In genomic region chr7:51006483-51007235, GRCh38 we compare ENCODE assay signal across 18 cellular contexts.
A peak's percentile ranks its signal among the peaks of the same experiment; 100 is the strongest.
DNase-seq lines count a peak whose midpoint lies in the region; ATAC-seq, FAIRE-seq and TF ChIP-seq lines count a peak whose summit lies in the region.
"Had no signal": no experiment of that assay in that cellular context is flagged by ENCODE, and none has a peak within 500 bp of the region (broad histone marks: within the 10 kb centered on the region; RNA-seq: fewer than 3 reads in every experiment).

No MANE protein-coding gene starts in this region.

- H3K9ac ChIP-seq in HepG2 (ENCODE audit: insufficient read depth, low read depth, low read length), result no peak overlapping the region
- no peak overlapping the region for H3K9ac ChIP-seq in K562 (ENCODE audit: insufficient read depth in 1 of 2, low read depth in 2 of 2, low read length in 2 of 2)
- H3K9ac ChIP-seq: GM23248 had no signal

- no peak for TF ChIP-seq RAD21 in HepG2 (CRISPR knock-in tag; IDR thresholded peaks at IDR 0.05)
- TF ChIP-seq RAD21 in K562 (CRISPR knock-in tag; conservative IDR thresholded peaks at IDR 0.05 in 1 of 2, IDR thresholded peaks at IDR 0.05 in 1 of 2), result no peak

- no peaks in the 10 kb centered on the region for H3K9me3 ChIP-seq in HepG2 (ENCODE audit: low read length)
- H3K9me3 ChIP-seq in right lobe of liver, result no peaks in the 10 kb centered on the region
- no peaks in the 10 kb centered on the region for H3K9me3 ChIP-seq in K562 (replicated peaks; ENCODE audit: control insufficient read depth, insufficient read depth, low read depth, low read length)
- H3K9me3 ChIP-seq: SJSA1 had no signal

- H3K4me3 Mint-ChIP-seq in type B pancreatic cell, result no peak overlapping the region
- H3K4me3 Mint-ChIP-seq: IgD-negative memory B cell had no signal

- H3K27ac Mint-ChIP-seq in type B pancreatic cell, result no peak overlapping the region
- H3K27ac Mint-ChIP-seq: IgD-negative memory B cell had no signal

- BruUV-seq in HepG2 (replicated peaks; lab: Mats Ljungman, UMichigan) (no TSS peak), K562 (replicated peaks; lab: Mats Ljungman, UMichigan) (no TSS peak)

- ATAC-seq in HepG2 (peak; percentile 84), right lobe of liver (no peak), K562 (peak; percentile 71), HG03520 (IDR thresholded peaks at IDR 0.05; ENCODE audit: unreplicated experiment) (no peak)

- H3K4me3 ChIP-seq in HepG2 (replicated peaks in 1 of 3; ENCODE audit: insufficient read depth in 1 of 3, low read depth in 2 of 3, low read length in 3 of 3), result no peak overlapping the region
- H3K4me3 ChIP-seq in right lobe of liver, result no peak overlapping the region
- H3K4me3 ChIP-seq in K562, result no peak overlapping the region
- H3K4me3 ChIP-seq: GM23248, SJSA1 had no signal

- DNase-seq in HepG2 (ENCODE audit: low spot score) (no peak), right lobe of liver (no peak), K562 (ENCODE audit: extremely low read depth in 1 of 4, low spot score in 3 of 4) (no peak), iPS-NIHi7 (ENCODE audit: extremely low spot score) (peak; percentile 33), type B pancreatic cell (ENCODE audit: extremely low spot score, unreplicated experiment) (no peak), KBM-7 (no peak), 8988T (no peak)
- DNase-seq: AML-193, GF-D8, GM23248, NCI-H146, NCI-H2081 treated with DMSO at 0.1 percent for 48 hours, NCI-H524 treated with DMSO at 0.1 percent for 48 hours, OCI-M1 had no signal

- WGBS in HepG2 (ENCODE audit: low lambda C conversion rate), result 0% methylated on average over 3 of the region's 3 CpGs
- WGBS in right lobe of liver (ENCODE audit: insufficient coverage, low coverage, low lambda C conversion rate, missing lambda C conversion rate), result 64% methylated on average over 3 of the region's 3 CpGs
- 0% methylated on average over 3 of the region's 3 CpGs for WGBS in K562 (ENCODE audit: insufficient coverage, low coverage, missing lambda C conversion rate)

- POLR2A ChIA-PET in HepG2 (lab: Yijun Ruan, JAX), result no interaction called here
- POLR2A ChIA-PET in K562 (lab: Yijun Ruan, JAX), result interaction anchor here (1.6 to 2.0 kb wide), 2 partner anchors 13 to 47 kb away, joined by 4 to 5 read pairs; no protein-coding TSS in a partner anchor

- H2AFZ ChIP-seq in HepG2 (ENCODE audit: low read length), result no peak overlapping the region
- no peak overlapping the region for H2AFZ ChIP-seq in K562 (ENCODE audit: low read depth, low read length)
- H2AFZ ChIP-seq: GM23248 had no signal

- H3K4me2 ChIP-seq in HepG2 (ENCODE audit: low read depth, low read length) (no peak overlapping the region), K562 (ENCODE audit: insufficient read depth, low read length) (no peak overlapping the region)

- no peaks in the 10 kb centered on the region for H3K79me2 ChIP-seq in HepG2 (ENCODE audit: insufficient read depth, low read length)
- no peaks in the 10 kb centered on the region for H3K79me2 ChIP-seq in K562 (ENCODE audit: control insufficient read depth, insufficient read depth, low read length)

- TF ChIP-seq POLR2A in HepG2 (IDR thresholded peaks at IDR 0.05; ENCODE audit: insufficient read depth in 1 of 2, low read depth in 2 of 2, low read length in 2 of 2) (no peak), right lobe of liver (IDR thresholded peaks at IDR 0.05) (no peak), K562 (conservative IDR thresholded peaks at IDR 0.05) (no peak)

- no peaks in the 10 kb centered on the region for H3K4me1 Mint-ChIP-seq in type B pancreatic cell (ENCODE audit: unreplicated experiment)
- H3K4me1 Mint-ChIP-seq: IgD-negative memory B cell had no signal

- peaks cover 16% of the 10 kb centered on the region for H3K27me3 Mint-ChIP-seq in type B pancreatic cell
- H3K27me3 Mint-ChIP-seq: IgD-negative memory B cell had no signal

- peaks cover 15% of the 10 kb centered on the region; the same call in 1 of the 2 replicates for H3K4me1 ChIP-seq in HepG2 (ENCODE audit: insufficient read depth, low read length)
- H3K4me1 ChIP-seq in right lobe of liver, result no peaks in the 10 kb centered on the region
- H3K4me1 ChIP-seq in K562 (replicated peaks in 1 of 2; ENCODE audit: control insufficient read depth in 2 of 2, insufficient read depth in 2 of 2, low read length in 2 of 2), result no peaks in the 10 kb centered on the region
- H3K4me1 ChIP-seq: SJSA1 had no signal

- H3K27ac ChIP-seq in HepG2 (ENCODE audit: extremely low read length, insufficient read depth, low read length), result no peak overlapping the region
- no peak overlapping the region for H3K27ac ChIP-seq in right lobe of liver
- H3K27ac ChIP-seq in K562 (ENCODE audit: extremely low read depth, low read depth, low read length), result no peak overlapping the region
- H3K27ac ChIP-seq: GM23248, RWPE1, SJSA1 had no signal

- intact Hi-C loops in HepG2 (cut with micrococcal nuclease; ENCODE audit: unreplicated experiment), result no loop called here
- intact Hi-C loops in right lobe of liver (cut with DNase I), result no loop called here
- intact Hi-C loops in K562 (cut with micrococcal nuclease), result loop anchor here (10.0 kb wide), 1 partner anchor 542 kb away; no protein-coding TSS in a partner anchor

- TF ChIP-seq EP300 in HepG2 (IDR thresholded peaks at IDR 0.05; ENCODE audit: low read depth in 2 of 2, low read length in 2 of 2) (no peak), HepG2 (CRISPR knock-in tag; IDR thresholded peaks at IDR 0.05; ENCODE audit: borderline replicate concordance) (no peak), K562 (IDR thresholded peaks at IDR 0.05; ENCODE audit: low read length) (no peak)

- H3K9me1 ChIP-seq in K562 (ENCODE audit: control insufficient read depth, insufficient read depth, low read length), result no peaks in the 10 kb centered on the region

- H4K20me1 ChIP-seq in HepG2 (ENCODE audit: insufficient read depth, low read length) (no peaks in the 10 kb centered on the region), K562 (replicated peaks; ENCODE audit: control insufficient read depth, insufficient read depth, low read length) (peaks cover 8% of the 10 kb centered on the region)

- no peak for FAIRE-seq in HepG2 (lab: Jason Lieb, UNC)
- no peak for FAIRE-seq in K562 (lab: Jason Lieb, UNC)

- in situ Hi-C loops in HepG2 (cut with HindIII; ENCODE audit: extremely low pct_ligation_motif_present, low pct_unique_long_range_greater_than_20kb), result no loop called here
- in situ Hi-C loops in K562 (cut with MboI), result no loop called here
- in situ Hi-C loops in KBM-7 (cut with MboI; ENCODE audit: low pct_unique_long_range_greater_than_20kb, low sequenced_read_pairs), result no loop called here

- no peak for TF ChIP-seq CTCF in HepG2 (CRISPR knock-in tag; IDR thresholded peaks at IDR 0.05)
- no peak for TF ChIP-seq CTCF in right lobe of liver (IDR thresholded peaks at IDR 0.05)
- TF ChIP-seq CTCF in K562 (IDR thresholded peaks at IDR 0.05 in 2 of 3, conservative IDR thresholded peaks at IDR 0.05 in 1 of 3; ENCODE audit: insufficient read depth in 2 of 3, low read depth in 1 of 3, low read length in 3 of 3), result no peak; a peak in 1 of 6 replicates
- TF ChIP-seq CTCF in type B pancreatic cell (conservative IDR thresholded peaks at IDR 0.05), result peak; percentile 28

- CTCF ChIA-PET in HepG2 (lab: Yijun Ruan, JAX; ENCODE audit: low intra/inter-chr PET ratio, low total read pairs), result no interaction called here
- CTCF ChIA-PET in K562 (lab: Yijun Ruan, JAX; ENCODE audit: low intra/inter-chr PET ratio), result no interaction called here

- H3K36me3 ChIP-seq in HepG2 (replicated peaks in 1 of 2; ENCODE audit: control insufficient read depth in 1 of 2, insufficient read depth in 2 of 2, low read length in 2 of 2), result no peaks in the 10 kb centered on the region
- H3K36me3 ChIP-seq in right lobe of liver, result no peaks in the 10 kb centered on the region
- no peaks in the 10 kb centered on the region for H3K36me3 ChIP-seq in K562 (ENCODE audit: control insufficient read depth, insufficient read depth, low read length)
- H3K36me3 ChIP-seq: SJSA1 had no signal

- H3K27me3 ChIP-seq in HepG2 (ENCODE audit: control insufficient read depth in 1 of 2, insufficient read depth in 2 of 2, low read length in 2 of 2) (peaks cover 0 to 11% of the 10 kb centered on the region in 2 experiments; a peak in 1 of 5 replicates), right lobe of liver (no peaks in the 10 kb centered on the region), K562 (ENCODE audit: control insufficient read depth in 2 of 2, insufficient read depth in 2 of 2, low read length in 2 of 2) (peaks cover 8 to 42% of the 10 kb centered on the region in 2 experiments; a peak in 4 of 5 replicates)
- H3K27me3 ChIP-seq: SJSA1 had no signal

- H3K9me3 Mint-ChIP-seq in type B pancreatic cell, result no peaks in the 10 kb centered on the region
- H3K9me3 Mint-ChIP-seq: IgD-negative memory B cell had no signal

- no peaks in the 10 kb centered on the region for H3K36me3 Mint-ChIP-seq in type B pancreatic cell

TF ChIP-seq in K562, 482 proteins besides CTCF, POLR2A, EP300 and RAD21:
- TF ChIP-seq ZC3H4 (CRISPR knock-in tag; IDR thresholded peaks at IDR 0.05; ENCODE audit: borderline replicate concordance) (no peak), ARID3B (CRISPR knock-in tag; IDR thresholded peaks at IDR 0.05; ENCODE audit: borderline replicate concordance) (no peak), SETDB1 (IDR thresholded peaks at IDR 0.05; ENCODE audit: low read length) (no peak), JUNB (CRISPR knock-in tag; conservative IDR thresholded peaks at IDR 0.05) (no peak), MCM2 (IDR thresholded peaks at IDR 0.05; ENCODE audit: low read depth) (no peak), CREB3 (tag; conservative IDR thresholded peaks at IDR 0.05; ENCODE audit: low read depth) (no peak)

Comparison
In these comparisons a context has a peak if more than half of its experiments do, and no peak if none do; other contexts are left out.
1. ATAC-seq: peak in HepG2 (single experiment) and K562 (single experiment); none in right lobe of liver (0 of 4) and HG03520 (single experiment).